In the genomic region with DNA sequence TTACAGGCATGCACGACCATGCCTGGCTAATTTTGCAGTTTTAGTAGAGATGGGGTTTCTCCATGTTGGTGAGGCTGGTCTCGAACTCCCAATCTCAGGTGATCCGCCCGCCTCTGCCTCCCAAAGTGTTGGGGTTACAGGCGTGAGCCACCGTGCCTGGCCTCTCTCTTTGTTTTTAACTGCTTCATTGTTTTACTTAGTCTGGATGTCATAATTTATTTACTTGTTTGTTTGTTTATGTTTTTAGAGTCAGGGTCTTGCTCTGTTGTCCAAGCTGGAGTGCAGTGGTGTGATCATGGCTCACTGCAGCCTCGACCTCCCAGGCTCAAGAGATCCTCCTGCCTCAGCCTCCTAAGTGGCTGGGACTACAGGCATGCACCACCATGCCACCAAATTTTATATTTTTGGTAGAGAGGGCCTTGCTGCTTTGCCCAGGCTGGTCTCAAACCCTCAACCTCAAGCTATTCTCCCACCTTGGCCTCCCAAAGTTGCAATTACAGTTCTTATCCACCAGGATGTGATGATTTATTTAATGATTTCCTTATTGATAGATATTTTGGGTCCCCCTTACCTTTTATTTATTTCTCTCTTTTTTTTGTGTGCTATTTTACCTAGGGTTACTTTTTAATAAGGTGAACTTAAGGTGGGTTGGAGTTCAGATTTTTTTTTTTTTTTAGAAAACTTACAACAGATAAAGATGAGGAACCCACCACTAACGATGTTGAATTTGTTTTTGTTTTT, we compare ENCODE assay signal across 22 cellular contexts. TPM values are rescaled to one million over a fixed set of nuclear protein-coding genes. Genes with fewer than 3 reads are reported as not detected.
DNase-seq lines count a peak whose midpoint lies in the region; ATAC-seq and TF ChIP-seq lines count a peak whose summit lies in the region.
"Had no signal": no experiment of that assay in that cellular context is flagged by ENCODE, and none has a peak within 500 bp of the region (broad histone marks: within the 10 kb centered on the region; RNA-seq: fewer than 3 reads in every experiment).

No MANE protein-coding gene starts in this region.

- TF ChIP-seq POLR2A in breast epithelium (IDR thresholded peaks at IDR 0.05): no peak

- H3K36me3 ChIP-seq in HUES64 (ENCODE audit: insufficient read depth, low read length) (no peaks in the 10 kb centered on the region), endodermal cell (ENCODE audit: control insufficient read depth, insufficient read depth, low read length) (no peaks in the 10 kb centered on the region), neuronal stem cell (replicated peaks in 1 of 2; ENCODE audit: control insufficient read depth in 2 of 2, insufficient read depth in 2 of 2, low read length in 2 of 2) (no peaks in the 10 kb centered on the region), breast epithelium (no peaks in the 10 kb centered on the region)
- H3K36me3 ChIP-seq: BE2C had no signal

- H3K4me1 Mint-ChIP-seq in CD14-positive monocyte (peaks cover 11% of the 10 kb centered on the region), endodermal cell (peaks cover 54% of the 10 kb centered on the region)

- H2BK12ac ChIP-seq in neuronal stem cell (ENCODE audit: low read length): no peak overlapping the region

- H2AK5ac ChIP-seq in neuronal stem cell (ENCODE audit: low read depth, low read length): peak overlapping the region; percentile 25

- H3K4me3 Mint-ChIP-seq in CD14-positive monocyte (no peak overlapping the region), endodermal cell (peak overlapping the region; percentile 43)
- H3K4me3 Mint-ChIP-seq: activated CD4-positive, alpha-beta T cell treated with anti-CD3 and anti-CD28 coated beads, Interleukin-2, amount 10 ng/mL, durations not matched to agents 7 days and 5 days; activated naive CD4-positive, alpha-beta T cell treated with anti-CD3 and anti-CD28 coated beads for 36 hours; dendritic cell treated with granulocyte-macrophage colony-stimulating factor and Interleukin-4, amounts not matched to agents 40 ng/mL and 50 ng/mL, for 4 days had no signal

- peak overlapping the region; percentile 82 for H3K18ac ChIP-seq in neuronal stem cell (ENCODE audit: low read length)

- intact Hi-C loops in CD14-positive monocyte (cut with micrococcal nuclease) (no loop called here), breast epithelium (cut with DNase I; ENCODE audit: low total_unique reads) (no loop called here)

- TF ChIP-seq CTCF in CD14-positive monocyte (IDR thresholded peaks at IDR 0.05) (peak; percentile 21), endodermal cell (conservative IDR thresholded peaks at IDR 0.05) (peak; percentile 73), breast epithelium (IDR thresholded peaks at IDR 0.05) (no peak)

- H3K14ac ChIP-seq in neuronal stem cell (ENCODE audit: low read length): no peak overlapping the region

- DNase-seq in CD14-positive monocyte (ENCODE audit: low spot score) (peak; percentile 24), endodermal cell (no peak), neuronal stem cell (ENCODE audit: low spot score) (no peak), MV-4-11 (lab: John Stamatoyannopoulos, UW) (no peak), T-helper 9 cell (no peak), breast epithelium (ENCODE audit: low spot score in 2 of 2) (no peak)
- DNase-seq: activated CD4-positive, alpha-beta T cell treated with anti-CD3 and anti-CD28 coated beads, Interleukin-2, amount 10 ng/mL, durations not matched to agents 7 days and 5 days; activated naive CD4-positive, alpha-beta T cell treated with anti-CD3 and anti-CD28 coated beads for 36 hours; activated T-cell treated with anti-CD3 and anti-CD28 coated beads, Interleukin-2, amount 50 U/mL, for 48 hours; amygdala; BE2C; MM.1S; NCI-H1436 treated with DMSO at 0.1 percent for 48 hours; NCI-H2171 treated with DMSO at 0.1 percent for 48 hours; NCI-H524; nucleus accumbens; RPMI8226; stimulated activated CD4-positive, alpha-beta T cell treated with anti-CD3 and anti-CD28 coated beads, Interleukin-2, amount 100 ng/mL, for 24 hours had no signal

- H3K4me3 ChIP-seq in HUES64 (ENCODE audit: low read length) (no peak overlapping the region), endodermal cell (ENCODE audit: low read length) (no peak overlapping the region), neuronal stem cell (ENCODE audit: low read length in 2 of 2) (no peak overlapping the region), breast epithelium (no peak overlapping the region)
- H3K4me3 ChIP-seq: K562 had no signal

- H3K4me1 ChIP-seq in HUES64 (ENCODE audit: insufficient read depth, low read length) (peaks cover 43% of the 10 kb centered on the region), endodermal cell (ENCODE audit: control insufficient read depth, insufficient read depth, low read length) (peaks cover 25% of the 10 kb centered on the region), neuronal stem cell (ENCODE audit: control insufficient read depth in 2 of 2, insufficient read depth in 1 of 2, low read depth in 1 of 2, low read length in 2 of 2) (peaks cover 10 to 42% of the 10 kb centered on the region in 2 donors), breast epithelium (no peaks in the 10 kb centered on the region)
- H3K4me1 ChIP-seq: BE2C had no signal

- no peak overlapping the region for H4K8ac ChIP-seq in neuronal stem cell (ENCODE audit: low read depth, low read length)

- peaks cover 0 to 3% (median 0%) of the 10 kb centered on the region in 3 donors for H3K27me3 Mint-ChIP-seq in CD14-positive monocyte (ENCODE audit: low read depth in 3 of 3)
- H3K27me3 Mint-ChIP-seq in endodermal cell (ENCODE audit: insufficient read depth): no peaks in the 10 kb centered on the region
- H3K27me3 Mint-ChIP-seq: activated CD4-positive, alpha-beta T cell treated with anti-CD3 and anti-CD28 coated beads, Interleukin-2, amount 10 ng/mL, durations not matched to agents 7 days and 5 days had no signal

- no peaks in the 10 kb centered on the region for H3K9me3 ChIP-seq in HUES64 (ENCODE audit: insufficient read depth, low read depth, low read length)
- H3K9me3 ChIP-seq in endodermal cell (ENCODE audit: control insufficient read depth, low read length): no peaks in the 10 kb centered on the region
- no peaks in the 10 kb centered on the region for H3K9me3 ChIP-seq in neuronal stem cell (replicated peaks in 1 of 2; ENCODE audit: control insufficient read depth in 2 of 2, insufficient read depth in 1 of 2, low read depth in 1 of 2, low read length in 2 of 2)
- H3K9me3 ChIP-seq in breast epithelium: no peaks in the 10 kb centered on the region
- H3K9me3 ChIP-seq: BE2C had no signal

- H3K27ac ChIP-seq in HUES64 (ENCODE audit: low read depth, low read length): peak overlapping the region; percentile 90
- H3K27ac ChIP-seq in endodermal cell (ENCODE audit: low read depth, low read length): no peak overlapping the region
- H3K27ac ChIP-seq in neuronal stem cell (replicated peaks; ENCODE audit: low read length): peak overlapping the region; percentile 91
- H3K27ac ChIP-seq in breast epithelium: no peak overlapping the region

- H3K27me3 ChIP-seq in HUES64 (ENCODE audit: insufficient read depth, low read length) (no peaks in the 10 kb centered on the region), endodermal cell (ENCODE audit: control insufficient read depth, insufficient read depth, low read length, poor library complexity, severe bottlenecking) (no peaks in the 10 kb centered on the region), neuronal stem cell (ENCODE audit: control insufficient read depth in 3 of 3, insufficient read depth in 3 of 3, low read depth in 1 of 3, low read length in 3 of 3) (no peaks in the 10 kb centered on the region), breast epithelium (no peaks in the 10 kb centered on the region)
- H3K27me3 ChIP-seq: BE2C had no signal

- no peak for ATAC-seq in GM21423 (IDR thresholded peaks at IDR 0.05; ENCODE audit: unreplicated experiment)
- ATAC-seq: K562 had no signal

- H2BK120ac ChIP-seq in neuronal stem cell (ENCODE audit: low read depth, low read length): no peak overlapping the region

- H3K79me1 ChIP-seq in neuronal stem cell (ENCODE audit: low read depth, low read length): no peaks in the 10 kb centered on the region

- H4K91ac ChIP-seq in neuronal stem cell (ENCODE audit: low read depth, low read length, poor library complexity): no peak overlapping the region

- H3K9me3 Mint-ChIP-seq in CD14-positive monocyte: peaks cover 0 to 3% (median 0%) of the 10 kb centered on the region in 7 donors
- H3K9me3 Mint-ChIP-seq in endodermal cell: no peaks in the 10 kb centered on the region
- H3K9me3 Mint-ChIP-seq: activated CD4-positive, alpha-beta T cell treated with anti-CD3 and anti-CD28 coated beads, Interleukin-2, amount 10 ng/mL, durations not matched to agents 7 days and 5 days; activated naive CD4-positive, alpha-beta T cell treated with anti-CD3 and anti-CD28 coated beads for 36 hours; dendritic cell treated with granulocyte-macrophage colony-stimulating factor and Interleukin-4, amounts not matched to agents 40 ng/mL and 50 ng/mL, for 4 days had no signal

- WGBS in HUES64: 92% methylated on average over 8 of the region's 8 CpGs
- WGBS in endodermal cell (ENCODE audit: insufficient coverage in 1 of 2, insufficient read length in 1 of 2), 2 experiments: 95 to 100% methylated on average over 1 to 8 of the region's 8 CpGs
- WGBS in neuronal stem cell (ENCODE audit: extremely low coverage in 2 of 2, insufficient read length in 2 of 2, insufficient replicate concordance in 1 of 2), 2 donors: no CpG with 5 or more reads among the region's 8 CpGs

- H3K36me3 Mint-ChIP-seq in CD14-positive monocyte (no peaks in the 10 kb centered on the region), endodermal cell (ENCODE audit: low read depth) (no peaks in the 10 kb centered on the region)

- no peak overlapping the region for H3K23ac ChIP-seq in neuronal stem cell (ENCODE audit: low read depth, low read length, poor library complexity)

- H3K4me2 ChIP-seq in neuronal stem cell (ENCODE audit: insufficient read depth, low read length, poor library complexity, severe bottlenecking): no peak overlapping the region

- no peak overlapping the region for H3K27ac Mint-ChIP-seq in CD14-positive monocyte
- no peak overlapping the region for H3K27ac Mint-ChIP-seq in endodermal cell
- H3K27ac Mint-ChIP-seq: activated naive CD4-positive, alpha-beta T cell treated with anti-CD3 and anti-CD28 coated beads for 36 hours had no signal

- peak overlapping the region; percentile 46 for H2BK15ac ChIP-seq in neuronal stem cell (ENCODE audit: low read length)

- no peak overlapping the region for H3K4ac ChIP-seq in neuronal stem cell (ENCODE audit: low read length)

- H3K9ac ChIP-seq in HUES64 (ENCODE audit: low read depth, low read length): no peak overlapping the region
- H3K9ac ChIP-seq in endodermal cell (ENCODE audit: extremely low read depth, low read length, poor library complexity, severe bottlenecking): no peak overlapping the region
- no peak overlapping the region for H3K9ac ChIP-seq in neuronal stem cell (ENCODE audit: low read depth, low read length, poor library complexity)

- H2BK5ac ChIP-seq in neuronal stem cell (ENCODE audit: low read length): no peak overlapping the region

- peak overlapping the region; percentile 81 for H2AFZ ChIP-seq in neuronal stem cell (ENCODE audit: low read length)

RNA-seq across cellular contexts. Expression of a gene that starts 52.6 kb away (rescaled TPM):
- polyA plus RNA-seq in CD14-positive monocyte: 100 to 1,000 TPM; 336 to 553 TPM
- 11.8 TPM for polyA plus RNA-seq in HUES64 (2013, experiment 1 of 2)
- 13.6 TPM for polyA plus RNA-seq in HUES64 (2013, experiment 2 of 2)
- total RNA-seq in endodermal cell (10 to 100 TPM; 57.6 to 86.8 TPM), breast epithelium (10 to 100 TPM in 2 of 3 donors, 1 to 10 TPM in 1; 6.6 to 25.8 (median 18.1) TPM)
- polyA plus RNA-seq in endodermal cell (2013, experiment 1 of 2): 14.5 TPM
- polyA plus RNA-seq in endodermal cell (2013, experiment 2 of 2): 12.1 TPM
- 35.3 TPM for polyA plus RNA-seq in neuronal stem cell (2013, experiment 1 of 2)
- 35.4 TPM for polyA plus RNA-seq in neuronal stem cell (2013, experiment 2 of 2)
- polyA plus RNA-seq: K562 had no signal

Comparison
In these comparisons a context has a peak if more than half of its experiments do, and no peak if none do; other contexts are left out.
1. CTCF ChIP-seq: peak in CD14-positive monocyte (single experiment) and endodermal cell (single experiment); none in breast epithelium (0 of 3).
2. H3K27ac ChIP-seq: peak in HUES64 (single experiment) and neuronal stem cell (single experiment); none in endodermal cell (single experiment) and breast epithelium (0 of 2).